In genomic region chr3:191047930-191048329, GRCh38 we compare ENCODE assay signal across 23 cellular contexts.
A peak's percentile ranks its signal among the peaks of the same experiment; 100 is the strongest.
DNase-seq lines count a peak whose midpoint lies in the region; ATAC-seq, FAIRE-seq and TF ChIP-seq lines count a peak whose summit lies in the region.
"Had no signal": no experiment of that assay in that cellular context is flagged by ENCODE, and none has a peak within 500 bp of the region (broad histone marks: within the 10 kb centered on the region; RNA-seq: fewer than 3 reads in every experiment).

No MANE protein-coding gene starts in this region.

- ATAC-seq in HG02610 (IDR thresholded peaks at IDR 0.05; ENCODE audit: unreplicated experiment), result no peak
- ATAC-seq: HepG2 had no signal

- POLR2A ChIA-PET in endothelial cell of umbilical vein (lab: Charles Lee), result no interaction called here

- H3K27ac ChIP-seq in endothelial cell of umbilical vein (ENCODE audit: insufficient read depth, low read depth, low read length), result no peak overlapping the region
- H3K27ac ChIP-seq: BLaER1 treated with 17β-estradiol and CSF1 and Interleukin-3, amounts not matched to agents 10 nM and 100 nM had no signal

- no peaks in the 10 kb centered on the region for H3K27me3 ChIP-seq in endothelial cell of umbilical vein (ENCODE audit: control insufficient read depth in 2 of 2, insufficient read depth in 2 of 2, low read length in 2 of 2)
- H3K27me3 ChIP-seq: BLaER1 treated with 17β-estradiol and CSF1 and Interleukin-3, amounts not matched to agents 10 nM and 100 nM had no signal

- no peaks in the 10 kb centered on the region for H4K20me1 ChIP-seq in endothelial cell of umbilical vein (replicated peaks; ENCODE audit: control insufficient read depth, extremely low read depth, insufficient read depth, low read length)
- H4K20me1 ChIP-seq: BLaER1 treated with 17β-estradiol and CSF1 and Interleukin-3, amounts not matched to agents 10 nM and 100 nM had no signal

- H3K9me3 ChIP-seq in endothelial cell of umbilical vein (replicated peaks; ENCODE audit: control insufficient read depth, insufficient read depth, low read length), result no peaks in the 10 kb centered on the region

- no peaks in the 10 kb centered on the region for H3K36me3 ChIP-seq in endothelial cell of umbilical vein (ENCODE audit: control insufficient read depth in 2 of 2, extremely low read depth in 1 of 2, insufficient read depth in 2 of 2, low read length in 2 of 2)
- H3K36me3 ChIP-seq: BLaER1 treated with 17β-estradiol and CSF1 and Interleukin-3, amounts not matched to agents 10 nM and 100 nM had no signal

- intact Hi-C loops in endothelial cell of umbilical vein (cut with micrococcal nuclease), result no loop called here

- TF ChIP-seq CTCF in D721Med (IDR thresholded peaks at IDR 0.05; ENCODE audit: insufficient read depth, missing control alignments), result no peak
- no peak for TF ChIP-seq CTCF in endothelial cell of umbilical vein (IDR thresholded peaks at IDR 0.05; ENCODE audit: extremely low read depth in 1 of 2, insufficient read depth in 1 of 2, low read depth in 1 of 2, low read length in 2 of 2)

- no peak overlapping the region for H2AFZ ChIP-seq in endothelial cell of umbilical vein (ENCODE audit: low read depth, low read length)

- no peak overlapping the region for H3K4me2 ChIP-seq in endothelial cell of umbilical vein (ENCODE audit: insufficient read depth, low read length)
- H3K4me2 ChIP-seq: BLaER1 treated with 17β-estradiol and CSF1 and Interleukin-3, amounts not matched to agents 10 nM and 100 nM had no signal

- dilution Hi-C loops in endothelial cell of umbilical vein (cut with MboI; ENCODE audit: extremely low pct_ligation_motif_present, low sequenced_read_pairs), result no loop called here

- no peak overlapping the region for H3K9ac ChIP-seq in endothelial cell of umbilical vein (replicated peaks; ENCODE audit: extremely low read depth, insufficient read depth, low read length)
- H3K9ac ChIP-seq: BLaER1 treated with 17β-estradiol and CSF1 and Interleukin-3, amounts not matched to agents 10 nM and 100 nM had no signal

- no TSS peak for BruUV-seq in endothelial cell of umbilical vein (replicated peaks; lab: Mats Ljungman, UMichigan)

- H3K79me2 ChIP-seq in endothelial cell of umbilical vein (ENCODE audit: control insufficient read depth, insufficient read depth, low read length), result no peaks in the 10 kb centered on the region

- FAIRE-seq in D721Med (lab: Jason Lieb, UNC), result peak; percentile 29
- FAIRE-seq in endothelial cell of umbilical vein (lab: Jason Lieb, UNC), result peak; percentile 8
- FAIRE-seq: GM19239, H54, HepG2 had no signal

- no peaks in the 10 kb centered on the region for H3K4me1 ChIP-seq in endothelial cell of umbilical vein (ENCODE audit: control insufficient read depth, extremely low read depth, insufficient read depth, low read length)
- H3K4me1 ChIP-seq: BLaER1 treated with 17β-estradiol and CSF1 and Interleukin-3, amounts not matched to agents 10 nM and 100 nM had no signal

- no peak overlapping the region for H3K4me3 ChIP-seq in endothelial cell of umbilical vein (replicated peaks in 1 of 3; ENCODE audit: insufficient read depth in 1 of 3, low read depth in 1 of 3, low read length in 3 of 3)
- H3K4me3 ChIP-seq: BLaER1 treated with 17β-estradiol and CSF1 and Interleukin-3, amounts not matched to agents 10 nM and 100 nM had no signal

- DNase-seq in D721Med (ENCODE audit: insufficient read length, low spot score) (no peak), M059J (ENCODE audit: low read depth) (peak; percentile 11), endothelial cell of umbilical vein (ENCODE audit: low read depth, low spot score) (no peak), kidney tubule cell (ENCODE audit: low spot score) (peak; percentile 36), iPS-NIHi7 (ENCODE audit: extremely low spot score) (no peak), NCI-H2029 treated with DMSO at 0.1 percent for 48 hours (lab: John Stamatoyannopoulos, UW) (no peak)
- DNase-seq: 8988T; CD4-positive, alpha-beta memory T cell; DMS153; GDM1; KBM-7; NCI-H1105; NCI-H146; NCI-H2029; NCI-H345; NCI-H526; OCI-M1; Right ventricle myocardium superior had no signal

- no peak for TF ChIP-seq POLR2A in endothelial cell of umbilical vein (IDR thresholded peaks at IDR 0.05; ENCODE audit: low read depth, low read length)

- no peaks in the 10 kb centered on the region for H3K9me1 ChIP-seq in endothelial cell of umbilical vein (replicated peaks; ENCODE audit: control insufficient read depth, extremely low read depth, insufficient read depth, low read length)

- CTCF ChIA-PET in endothelial cell of umbilical vein (lab: Charles Lee), result interaction anchor here (1.2 to 3.9 kb wide), 2 partner anchors 9 to 165 kb away, joined by 4 to 120 read pairs; no protein-coding TSS in a partner anchor

TF ChIP-seq in endothelial cell of umbilical vein, 7 proteins besides CTCF, POLR2A, EP300 and RAD21:
- TF ChIP-seq GATA2 (IDR thresholded peaks at IDR 0.05; ENCODE audit: insufficient read depth, insufficient read length, low read depth, low read length) (no peak), MAX (IDR thresholded peaks at IDR 0.05; ENCODE audit: insufficient read depth, insufficient read length) (no peak), MYC (IDR thresholded peaks at IDR 0.05; ENCODE audit: low read depth, low read length) (no peak), JUN (IDR thresholded peaks at IDR 0.05; ENCODE audit: borderline replicate concordance, insufficient read depth, insufficient read length, low read depth) (no peak), POLR2AphosphoS5 (IDR thresholded peaks at IDR 0.05; ENCODE audit: insufficient read depth, low read depth, low read length) (no peak), EZH2 (IDR thresholded peaks at IDR 0.05; ENCODE audit: borderline replicate concordance, low read depth, low read length, severe bottlenecking) (no peak), FOS (IDR thresholded peaks at IDR 0.05; ENCODE audit: borderline replicate concordance, insufficient read depth, low read length) (no peak)

Comparison
In these comparisons a context has a peak if more than half of its experiments do, and no peak if none do; other contexts are left out.
1. DNase-seq: peak in M059J (single experiment) and kidney tubule cell (single experiment); none in D721Med (single experiment), endothelial cell of umbilical vein (single experiment), iPS-NIHi7 (single experiment) and NCI-H2029 treated with DMSO at 0.1 percent for 48 hours (single experiment).